ENCODE assay signal across 29 cellular contexts in the genomic region with DNA sequence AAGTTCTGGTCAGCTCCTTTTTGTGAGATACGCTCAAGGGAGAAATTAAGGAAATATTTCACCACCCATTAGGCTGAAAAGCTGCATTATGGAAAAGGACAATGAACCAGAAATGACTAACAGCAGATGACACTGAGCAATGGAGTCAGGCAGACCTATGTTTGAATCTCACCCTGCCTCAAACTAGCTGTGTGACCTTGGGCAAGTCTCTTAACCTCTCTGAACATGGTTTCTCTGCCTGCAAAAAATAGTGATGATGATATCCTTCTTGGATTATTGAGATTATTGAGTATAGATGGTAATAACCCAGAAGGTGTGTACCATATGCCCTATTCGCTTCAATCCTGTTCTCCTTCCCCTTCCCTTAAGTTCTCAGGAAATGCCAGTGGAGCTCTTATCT.
"Had no signal": no experiment of that assay in that cellular context is flagged by ENCODE, and none has a peak within 500 bp of the region (broad histone marks: within the 10 kb centered on the region; RNA-seq: fewer than 3 reads in every experiment).

No MANE protein-coding gene starts in this region.

- H3K36me3 Mint-ChIP-seq: activated naive CD4-positive, alpha-beta T cell treated with anti-CD3 and anti-CD28 coated beads, Interleukin-2, amount 10 ng/mL, durations not matched to agents 7 days and 5 days; activated naive CD8-positive, alpha-beta T cell had no signal

- H3K9me3 ChIP-seq: SJSA1, SK-N-SH had no signal

- H3K4me3 ChIP-seq: SJSA1 had no signal

- H3K27ac Mint-ChIP-seq: activated CD4-positive, alpha-beta T cell treated with anti-CD3 and anti-CD28 coated beads, Interleukin-2, amount 10 ng/mL, durations not matched to agents 24 days and 14 days; activated CD8-positive, alpha-beta T cell treated with anti-CD3 and anti-CD28 coated beads for 36 hours; activated naive CD4-positive, alpha-beta T cell treated with anti-CD3 and anti-CD28 coated beads, Interleukin-2, amount 10 ng/mL, durations not matched to agents 7 days and 5 days; activated naive CD8-positive, alpha-beta T cell; activated naive CD8-positive, alpha-beta T cell treated with anti-CD3 and anti-CD28 coated beads, Interleukin-2, amount 50 U/mL, for 24 hours; activated T-helper 1 cell treated with anti-CD3 and anti-CD28 coated beads, Interleukin-12 subunit alpha, Interleukin-12 subunit beta, Interleukin-2, Interleukin-4 antibody, amounts not matched to agents 30 ng/mL and 10 ng/mL and 1 ng/mL, durations not matched to agents 14 hours and 24 hours and 36 hours; T-helper 1 cell treated with Interleukin-12 subunit alpha and Interleukin-12 subunit beta and Interleukin-4 antibody, amounts not matched to agents 30 μg/mL and 1 μg/mL, for 36 hours; T-helper 2 cell treated with Interferon-gamma antibody and Interleukin-4, amounts not matched to agents 5 μg/mL and 100 μg/mL, for 36 hours had no signal

- H3K27ac ChIP-seq: KMS-11, SJSA1 had no signal

- H3K9me3 Mint-ChIP-seq: activated CD4-positive, alpha-beta T cell treated with anti-CD3 and anti-CD28 coated beads, Interleukin-2, amount 10 ng/mL, durations not matched to agents 24 days and 14 days; activated CD8-positive, alpha-beta T cell treated with anti-CD3 and anti-CD28 coated beads for 36 hours; activated naive CD4-positive, alpha-beta T cell treated with anti-CD3 and anti-CD28 coated beads, Interleukin-2, amount 10 ng/mL, durations not matched to agents 7 days and 5 days; activated naive CD8-positive, alpha-beta T cell treated with anti-CD3 and anti-CD28 coated beads, Interleukin-2, amount 50 U/mL, for 24 hours; activated T-cell treated with anti-CD3 and anti-CD28 coated beads, Interleukin-2, amount 50 U/mL, for 4 hours; activated T-helper 1 cell treated with anti-CD3 and anti-CD28 coated beads, Interleukin-12 subunit alpha, Interleukin-12 subunit beta, Interleukin-2, Interleukin-4 antibody, amounts not matched to agents 30 ng/mL and 10 ng/mL and 1 ng/mL, durations not matched to agents 14 hours and 24 hours and 36 hours; T-helper 1 cell treated with Interleukin-12 subunit alpha and Interleukin-12 subunit beta and Interleukin-4 antibody, amounts not matched to agents 30 μg/mL and 1 μg/mL, for 36 hours; T-helper 2 cell treated with Interferon-gamma antibody and Interleukin-4, amounts not matched to agents 5 μg/mL and 100 μg/mL, for 36 hours had no signal

- FAIRE-seq: bronchial epithelial cell, TTC549 had no signal

- ATAC-seq: activated CD8-positive, alpha-beta T cell treated with anti-CD3 and anti-CD28 coated beads for 36 hours; activated naive CD8-positive, alpha-beta T cell treated with anti-CD3 and anti-CD28 coated beads, Interleukin-2, amount 50 U/mL, for 24 hours; activated T-cell treated with anti-CD3 and anti-CD28 coated beads, Interleukin-2, amount 50 U/mL, for 4 hours; Panc1 had no signal

- H3K9ac ChIP-seq: KMS-11, SK-N-SH had no signal

- H3K4me3 Mint-ChIP-seq: activated CD4-positive, alpha-beta T cell treated with anti-CD3 and anti-CD28 coated beads, Interleukin-2, amount 10 ng/mL, durations not matched to agents 24 days and 14 days; activated CD8-positive, alpha-beta T cell treated with anti-CD3 and anti-CD28 coated beads for 36 hours; activated naive CD4-positive, alpha-beta T cell treated with anti-CD3 and anti-CD28 coated beads, Interleukin-2, amount 10 ng/mL, durations not matched to agents 7 days and 5 days; activated naive CD8-positive, alpha-beta T cell; activated naive CD8-positive, alpha-beta T cell treated with anti-CD3 and anti-CD28 coated beads, Interleukin-2, amount 50 U/mL, for 24 hours; activated T-cell treated with anti-CD3 and anti-CD28 coated beads, Interleukin-2, amount 50 U/mL, for 4 hours; activated T-helper 1 cell treated with anti-CD3 and anti-CD28 coated beads, Interleukin-12 subunit alpha, Interleukin-12 subunit beta, Interleukin-2, Interleukin-4 antibody, amounts not matched to agents 30 ng/mL and 10 ng/mL and 1 ng/mL, durations not matched to agents 14 hours and 24 hours and 36 hours; T-helper 1 cell treated with Interleukin-12 subunit alpha and Interleukin-12 subunit beta and Interleukin-4 antibody, amounts not matched to agents 30 μg/mL and 1 μg/mL, for 36 hours; T-helper 2 cell treated with Interferon-gamma antibody and Interleukin-4, amounts not matched to agents 5 μg/mL and 100 μg/mL, for 36 hours had no signal

- H3K4me2 ChIP-seq: KMS-11, SK-N-SH had no signal

- DNase-seq: activated CD4-positive, alpha-beta T cell treated with anti-CD3 and anti-CD28 coated beads, Interleukin-2, amount 50 U/mL, for 4 hours; activated CD8-positive, alpha-beta T cell treated with anti-CD3 and anti-CD28 coated beads for 36 hours; activated gamma-delta T cell treated with Interleukin-2 at 50 U/mL for 16 hours; activated naive CD4-positive, alpha-beta T cell treated with anti-CD3 and anti-CD28 coated beads, Interleukin-2, amount 10 ng/mL, durations not matched to agents 7 days and 5 days; activated naive CD8-positive, alpha-beta T cell treated with anti-CD3 and anti-CD28 coated beads, Interleukin-2, amount 50 U/mL, for 24 hours; activated T-cell treated with anti-CD3 and anti-CD28 coated beads for 4 hours; activated T-cell treated with anti-CD3 and anti-CD28 coated beads, Interleukin-2, amount 50 U/mL, for 4 hours; anterior cingulate cortex; caudate nucleus; MM.1S; MV-4-11; NCI-H1092; NCI-H1436 treated with DMSO at 0.1 percent for 48 hours; NCI-H1694 treated with DMSO at 0.1 percent for 48 hours; NCI-H2029; NCI-H345; NCI-H524 treated with DMSO at 0.1 percent for 48 hours; SHP77; SK-N-SH had no signal
